Comparison of ENCODE assay signal across 8 cellular contexts in genomic region chr12:4270670-4271432, GRCh38. TPM values are rescaled to one million over a fixed set of nuclear protein-coding genes. Genes with fewer than 3 reads are reported as not detected.
A peak's percentile ranks its signal among the peaks of the same experiment; 100 is the strongest.
DNase-seq lines count a peak whose midpoint lies in the region; ATAC-seq and TF ChIP-seq lines count a peak whose summit lies in the region.

No MANE protein-coding gene starts in this region.

- peak overlapping the region; percentile 96 to 100 (median 98) for H3K4me3 Mint-ChIP-seq in CD4-positive, alpha-beta memory T cell
- peak overlapping the region; percentile 99 for H3K4me3 Mint-ChIP-seq in activated naive CD4-positive, alpha-beta T cell treated with anti-CD3 and anti-CD28 coated beads for 36 hours

- H3K9me2 ChIP-seq in Loucy (replicated peaks; ENCODE audit: low read depth, low read length) (no peaks in the 10 kb centered on the region), PC-3 (replicated peaks; ENCODE audit: low read length) (no peaks in the 10 kb centered on the region)

- H2AFZ ChIP-seq in Loucy (ENCODE audit: low read length) (peak overlapping the region; percentile 90), PC-3 (ENCODE audit: low read length) (no peak overlapping the region)

- H3K36me3 Mint-ChIP-seq in CD4-positive, alpha-beta memory T cell: peaks cover 3 to 43% of the 10 kb centered on the region in 2 donors
- H3K36me3 Mint-ChIP-seq in activated naive CD4-positive, alpha-beta T cell treated with anti-CD3 and anti-CD28 coated beads for 36 hours (ENCODE audit: low read depth): peaks cover 20% of the 10 kb centered on the region

- peak overlapping the region; percentile 97 to 100 (median 99) for H3K27ac Mint-ChIP-seq in CD4-positive, alpha-beta memory T cell
- H3K27ac Mint-ChIP-seq in activated naive CD4-positive, alpha-beta T cell treated with anti-CD3 and anti-CD28 coated beads for 36 hours: peak overlapping the region; percentile 99

- intact Hi-C loops in CD4-positive, alpha-beta memory T cell (cut with micrococcal nuclease): loop anchor here (5.0 kb wide), 1 partner anchor 519 kb away; the partner anchor contains the start of gene CRACR2A
- intact Hi-C loops in activated naive CD4-positive, alpha-beta T cell treated with anti-CD3 and anti-CD28 coated beads for 36 hours (cut with micrococcal nuclease): loop anchor here (1.0 to 5.0 kb wide), 3 partner anchors 236 to 398 kb away; partner anchors contain the start of gene PARP11
- intact Hi-C loops in left cardiac atrium (cut with DNase I): loop anchor here in 1 of 2 donors (10.0 kb wide), 2 partner anchors 276 to 386 kb away; no protein-coding TSS in a partner anchor
- intact Hi-C loops in psoas muscle (cut with DNase I): no loop called here
- intact Hi-C loops in PC-3 (cut with micrococcal nuclease): no loop called here

- 4 to 7% (median 5%) methylated on average over 44 to 48 of the region's 48 CpGs for WGBS in psoas muscle, 3 donors

- H3K27ac ChIP-seq in CD4-positive, alpha-beta memory T cell (ENCODE audit: low read depth, low read length): peak overlapping the region; percentile 91
- peak overlapping the region; percentile 23 for H3K27ac ChIP-seq in psoas muscle
- no peak overlapping the region for H3K27ac ChIP-seq in PC-3 (ENCODE audit: low read length)

- peaks cover 0 to 4% (median 0%) of the 10 kb centered on the region in 8 donors for H3K9me3 Mint-ChIP-seq in CD4-positive, alpha-beta memory T cell
- H3K9me3 Mint-ChIP-seq in activated naive CD4-positive, alpha-beta T cell treated with anti-CD3 and anti-CD28 coated beads for 36 hours: no peaks in the 10 kb centered on the region

- H3K27me3 Mint-ChIP-seq in CD4-positive, alpha-beta memory T cell: peaks cover 1 to 6% of the 10 kb centered on the region in 2 donors
- H3K27me3 Mint-ChIP-seq in activated naive CD4-positive, alpha-beta T cell treated with anti-CD3 and anti-CD28 coated beads for 36 hours (ENCODE audit: low read depth): no peaks in the 10 kb centered on the region

- H3K36me3 ChIP-seq in CD4-positive, alpha-beta memory T cell (ENCODE audit: insufficient read depth, low read length): no peaks in the 10 kb centered on the region
- H3K36me3 ChIP-seq in Loucy (ENCODE audit: insufficient read depth, low read length) (no peaks in the 10 kb centered on the region), psoas muscle (ENCODE audit: insufficient read depth in 1 of 2, low read depth in 1 of 2) (no peaks in the 10 kb centered on the region), PC-3 (ENCODE audit: low read depth, low read length) (no peaks in the 10 kb centered on the region)

- CTCF ChIA-PET in CD4-positive, alpha-beta memory T cell (lab: Charles Lee; ENCODE audit: partially characterized antibody): interaction anchor here (0.8 to 16.3 kb wide), 13 partner anchors 20 to 383 kb away, joined by 3 to 304 read pairs (median 6); no protein-coding TSS in a partner anchor
- CTCF ChIA-PET in activated naive CD4-positive, alpha-beta T cell treated with anti-CD3 and anti-CD28 coated beads for 36 hours (lab: Charles Lee): interaction anchor here (0.8 to 7.0 kb wide), 5 partner anchors 20 to 163 kb away, joined by 3 to 54 read pairs (median 4); no protein-coding TSS in a partner anchor
- CTCF ChIA-PET in PC-3 (lab: Charles Lee): no interaction called here

- peak overlapping the region; percentile 84 for H3K4me3 ChIP-seq in CD4-positive, alpha-beta memory T cell (ENCODE audit: low read length in 2 of 2)
- H3K4me3 ChIP-seq in Loucy (ENCODE audit: low read length, poor library complexity, severe bottlenecking) (peak overlapping the region; percentile 83), psoas muscle (peak overlapping the region; percentile 69), PC-3 (ENCODE audit: low read length) (no peak overlapping the region)

- no peaks in the 10 kb centered on the region for H3K79me2 ChIP-seq in Loucy (ENCODE audit: insufficient read depth, low read length)
- H3K79me2 ChIP-seq in PC-3 (ENCODE audit: low read length): no peaks in the 10 kb centered on the region

- DNase-seq in CD4-positive, alpha-beta memory T cell: peak; percentile 29 to 67 (median 44)
- peak; percentile 72 for DNase-seq in activated naive CD4-positive, alpha-beta T cell treated with anti-CD3 and anti-CD28 coated beads for 36 hours
- DNase-seq in left cardiac atrium: peak; percentile 63
- DNase-seq in psoas muscle: peak; percentile 44 to 67
- no peak for DNase-seq in OCI-M2 (lab: John Stamatoyannopoulos, UW; ENCODE audit: unreplicated experiment)
- DNase-seq in T-helper 9 cell: no peak
- no peak for DNase-seq in PC-3

- peak overlapping the region; percentile 96 for H3K4me2 ChIP-seq in Loucy (ENCODE audit: low read depth, low read length, poor library complexity, severe bottlenecking)
- H3K4me2 ChIP-seq in PC-3 (ENCODE audit: low read length): no peak overlapping the region

- H4K20me1 ChIP-seq in Loucy (ENCODE audit: insufficient read depth, low read length, poor library complexity, severe bottlenecking) (no peaks in the 10 kb centered on the region), PC-3 (ENCODE audit: low read length) (no peaks in the 10 kb centered on the region)

- H3K9me3 ChIP-seq in CD4-positive, alpha-beta memory T cell (ENCODE audit: control insufficient read depth in 1 of 2, low read length in 2 of 2): no peaks in the 10 kb centered on the region
- H3K9me3 ChIP-seq in Loucy (ENCODE audit: insufficient read depth, low read depth, low read length) (no peaks in the 10 kb centered on the region), psoas muscle (no peaks in the 10 kb centered on the region), PC-3 (ENCODE audit: low read length) (no peaks in the 10 kb centered on the region)

- no peak for ATAC-seq in left cardiac atrium
- ATAC-seq in psoas muscle: no peak
- no peak for ATAC-seq in PC-3

- peaks cover 34% of the 10 kb centered on the region for H3K4me1 ChIP-seq in CD4-positive, alpha-beta memory T cell (ENCODE audit: insufficient read depth, low read length)
- H3K4me1 ChIP-seq in Loucy (ENCODE audit: insufficient read depth, low read length, poor library complexity, severe bottlenecking) (peaks cover 34% of the 10 kb centered on the region), psoas muscle (peaks cover 42% of the 10 kb centered on the region), PC-3 (ENCODE audit: insufficient read depth, low read length) (no peaks in the 10 kb centered on the region)

- BruUV-seq in PC-3 (replicated peaks; lab: Mats Ljungman, UMichigan): no TSS peak

- no peaks in the 10 kb centered on the region for H3K27me3 ChIP-seq in CD4-positive, alpha-beta memory T cell (ENCODE audit: insufficient read depth, low read length)
- peaks cover 79% of the 10 kb centered on the region for H3K27me3 ChIP-seq in Loucy (ENCODE audit: insufficient read depth, low read length, poor library complexity, severe bottlenecking)
- H3K27me3 ChIP-seq in psoas muscle (ENCODE audit: insufficient read depth in 3 of 3, low read length in 2 of 3): peaks cover 0 to 93% (median 44%) of the 10 kb centered on the region in 3 donors
- H3K27me3 ChIP-seq in PC-3 (ENCODE audit: low read length): peaks cover 87% of the 10 kb centered on the region

- H3K4me1 Mint-ChIP-seq in CD4-positive, alpha-beta memory T cell: peaks cover 15 to 60% (median 20%) of the 10 kb centered on the region in 4 donors
- H3K4me1 Mint-ChIP-seq in activated naive CD4-positive, alpha-beta T cell treated with anti-CD3 and anti-CD28 coated beads for 36 hours (ENCODE audit: low read depth): peaks cover 20% of the 10 kb centered on the region

- H3F3A ChIP-seq in Loucy (ENCODE audit: low read depth) (no peaks in the 10 kb centered on the region), PC-3 (ENCODE audit: low read length, unreplicated experiment) (no peaks in the 10 kb centered on the region)

- H3K9ac ChIP-seq in Loucy (ENCODE audit: low read depth, low read length, poor library complexity, severe bottlenecking) (peak overlapping the region; percentile 84), PC-3 (ENCODE audit: low read length) (no peak overlapping the region)

- TF ChIP-seq CTCF in Loucy (conservative IDR thresholded peaks at IDR 0.05; ENCODE audit: low read length) (no peak), psoas muscle (IDR thresholded peaks at IDR 0.05) (no peak), PC-3 (conservative IDR thresholded peaks at IDR 0.05; ENCODE audit: low read depth, low read length) (no peak)

- POLR2A ChIA-PET in CD4-positive, alpha-beta memory T cell (lab: Charles Lee; ENCODE audit: partially characterized antibody): interaction anchor here (0.5 to 13.1 kb wide), 31 partner anchors 7 to 518 kb away, joined by 3 to 253 read pairs (median 6); partner anchors contain the start of genes CRACR2A, PARP11 and TIGAR
- POLR2A ChIA-PET in PC-3 (lab: Charles Lee; ENCODE audit: unreplicated experiment): no interaction called here

RNA-seq across cellular contexts. Expression of gene CCND2, which starts 2.7 kb away (rescaled TPM):
- 100 to 1,000 TPM; 150 to 151 TPM for total RNA-seq in CD4-positive, alpha-beta memory T cell
- polyA plus RNA-seq in CD4-positive, alpha-beta memory T cell: 100 to 1,000 TPM in 1 of 2 donors, 10 to 100 TPM in 1; 83.3 to 103 TPM
- 100 to 1,000 TPM; 486 to 497 TPM for total RNA-seq in activated naive CD4-positive, alpha-beta T cell treated with anti-CD3 and anti-CD28 coated beads for 36 hours
- total RNA-seq in left cardiac atrium (100 to 1,000 TPM; 170 to 202 TPM), psoas muscle (10 to 100 TPM in 1 of 4 donors, 1 to 10 TPM in 3; 3.3 to 10.1 (median 6.2) TPM), PC-3 (2014; rRNA removed) (not detected in 2 replicates)
- polyA plus RNA-seq in psoas muscle: under 1 TPM; 0.31 to 0.68 (median 0.58) TPM

RNA-seq across cellular contexts. Expression of gene TIGAR, which starts 50.2 kb away (rescaled TPM):
- total RNA-seq in CD4-positive, alpha-beta memory T cell: 10 to 100 TPM; 15.2 to 17.3 TPM
- 1 to 10 TPM; 1.9 to 2.7 TPM for polyA plus RNA-seq in CD4-positive, alpha-beta memory T cell
- total RNA-seq in activated naive CD4-positive, alpha-beta T cell treated with anti-CD3 and anti-CD28 coated beads for 36 hours: 10 to 100 TPM; 10.3 to 12.8 TPM
- total RNA-seq in left cardiac atrium (10 to 100 TPM in 1 of 2 donors, 1 to 10 TPM in 1; 9.7 to 14.0 TPM), psoas muscle (10 to 100 TPM; 10.9 to 17.3 (median 11.8) TPM), PC-3 (2014; rRNA removed) (3.7 and 4.6 TPM in 2 replicates)
- polyA plus RNA-seq in psoas muscle: 10 to 100 TPM in 1 of 3 donors, 1 to 10 TPM in 2; 6.3 to 20.0 (median 8.1) TPM

Comparison
In these comparisons a context has a peak if more than half of its experiments do, and no peak if none do; other contexts are left out.
1. DNase-seq: peak in CD4-positive, alpha-beta memory T cell (5 of 5), activated naive CD4-positive, alpha-beta T cell treated with anti-CD3 and anti-CD28 coated beads for 36 hours (single experiment), left cardiac atrium (single experiment) and psoas muscle (2 of 2); none in OCI-M2 (single experiment), T-helper 9 cell (single experiment) and PC-3 (single experiment).
2. RNA of gene CCND2, which starts 2.7 kb away (total RNA-seq): 486 to 497 TPM in activated naive CD4-positive, alpha-beta T cell treated with anti-CD3 and anti-CD28 coated beads for 36 hours, 170 to 202 TPM in left cardiac atrium and 150 to 151 TPM in CD4-positive, alpha-beta memory T cell; 3.3 to 10.1 TPM in psoas muscle and not detected in PC-3; every median in the first group is over 10 times any median in the second.
3. intact Hi-C loops: an anchor here in CD4-positive, alpha-beta memory T cell (5.0 kb wide) and activated naive CD4-positive, alpha-beta T cell treated with anti-CD3 and anti-CD28 coated beads for 36 hours (1.0 to 5.0 kb wide); none called in psoas muscle and PC-3.